In genomic region chr3:194075802-194076460, GRCh38 we compare ENCODE assay signal across 1 cellular context.
TF ChIP-seq lines count a peak whose summit lies in the region.

No MANE protein-coding gene starts in this region.

TF ChIP-seq in HepG2, 621 proteins besides CTCF, POLR2A, EP300 and RAD21 (continued from another document and continues in another):
- TF ChIP-seq ZNF17 (CRISPR knock-in tag; IDR thresholded peaks at IDR 0.05) = no peak
- TF ChIP-seq PAF1 (CRISPR knock-in tag; IDR thresholded peaks at IDR 0.05) = no peak
- TF ChIP-seq HHEX (CRISPR knock-in tag; IDR thresholded peaks at IDR 0.05) = 0 out of 2 replicates have a peak, but pooled peaks have one; percentile 16
- TF ChIP-seq ELF3 (CRISPR knock-in tag; IDR thresholded peaks at IDR 0.05) = peak; percentile 74; the same call in 1 of the 2 replicates
- TF ChIP-seq MED1 (CRISPR knock-in tag; IDR thresholded peaks at IDR 0.05) = peak; percentile 85
- no peak for TF ChIP-seq TRIM24 (CRISPR knock-in tag; IDR thresholded peaks at IDR 0.05)
- TF ChIP-seq, protein P1, sequence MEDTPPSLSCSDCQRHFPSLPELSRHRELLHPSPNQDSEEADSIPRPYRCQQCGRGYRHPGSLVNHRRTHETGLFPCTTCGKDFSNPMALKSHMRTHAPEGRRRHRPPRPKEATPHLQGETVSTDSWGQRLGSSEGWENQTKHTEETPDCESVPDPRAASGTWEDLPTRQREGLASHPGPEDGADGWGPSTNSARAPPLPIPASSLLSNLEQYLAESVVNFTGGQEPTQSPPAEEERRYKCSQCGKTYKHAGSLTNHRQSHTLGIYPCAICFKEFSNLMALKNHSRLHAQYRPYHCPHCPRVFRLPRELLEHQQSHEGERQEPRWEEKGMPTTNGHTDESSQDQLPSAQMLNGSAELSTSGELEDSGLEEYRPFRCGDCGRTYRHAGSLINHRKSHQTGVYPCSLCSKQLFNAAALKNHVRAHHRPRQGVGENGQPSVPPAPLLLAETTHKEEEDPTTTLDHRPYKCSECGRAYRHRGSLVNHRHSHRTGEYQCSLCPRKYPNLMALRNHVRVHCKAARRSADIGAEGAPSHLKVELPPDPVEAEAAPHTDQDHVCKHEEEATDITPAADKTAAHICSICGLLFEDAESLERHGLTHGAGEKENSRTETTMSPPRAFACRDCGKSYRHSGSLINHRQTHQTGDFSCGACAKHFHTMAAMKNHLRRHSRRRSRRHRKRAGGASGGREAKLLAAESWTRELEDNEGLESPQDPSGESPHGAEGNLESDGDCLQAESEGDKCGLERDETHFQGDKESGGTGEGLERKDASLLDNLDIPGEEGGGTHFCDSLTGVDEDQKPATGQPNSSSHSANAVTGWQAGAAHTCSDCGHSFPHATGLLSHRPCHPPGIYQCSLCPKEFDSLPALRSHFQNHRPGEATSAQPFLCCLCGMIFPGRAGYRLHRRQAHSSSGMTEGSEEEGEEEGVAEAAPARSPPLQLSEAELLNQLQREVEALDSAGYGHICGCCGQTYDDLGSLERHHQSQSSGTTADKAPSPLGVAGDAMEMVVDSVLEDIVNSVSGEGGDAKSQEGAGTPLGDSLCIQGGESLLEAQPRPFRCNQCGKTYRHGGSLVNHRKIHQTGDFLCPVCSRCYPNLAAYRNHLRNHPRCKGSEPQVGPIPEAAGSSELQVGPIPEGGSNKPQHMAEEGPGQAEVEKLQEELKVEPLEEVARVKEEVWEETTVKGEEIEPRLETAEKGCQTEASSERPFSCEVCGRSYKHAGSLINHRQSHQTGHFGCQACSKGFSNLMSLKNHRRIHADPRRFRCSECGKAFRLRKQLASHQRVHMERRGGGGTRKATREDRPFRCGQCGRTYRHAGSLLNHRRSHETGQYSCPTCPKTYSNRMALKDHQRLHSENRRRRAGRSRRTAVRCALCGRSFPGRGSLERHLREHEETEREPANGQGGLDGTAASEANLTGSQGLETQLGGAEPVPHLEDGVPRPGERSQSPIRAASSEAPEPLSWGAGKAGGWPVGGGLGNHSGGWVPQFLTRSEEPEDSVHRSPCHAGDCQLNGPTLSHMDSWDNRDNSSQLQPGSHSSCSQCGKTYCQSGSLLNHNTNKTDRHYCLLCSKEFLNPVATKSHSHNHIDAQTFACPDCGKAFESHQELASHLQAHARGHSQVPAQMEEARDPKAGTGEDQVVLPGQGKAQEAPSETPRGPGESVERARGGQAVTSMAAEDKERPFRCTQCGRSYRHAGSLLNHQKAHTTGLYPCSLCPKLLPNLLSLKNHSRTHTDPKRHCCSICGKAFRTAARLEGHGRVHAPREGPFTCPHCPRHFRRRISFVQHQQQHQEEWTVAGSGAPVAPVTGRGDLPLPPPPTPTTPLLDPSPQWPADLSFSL (CRISPR knock-in tag; IDR thresholded peaks at IDR 0.05) = peak; percentile 56; the same call in 1 of the 2 replicates
- TF ChIP-seq TCF7L2 (IDR thresholded peaks at IDR 0.05; ENCODE audit: low read depth, low read length) = no peak
- TF ChIP-seq, protein P2, sequence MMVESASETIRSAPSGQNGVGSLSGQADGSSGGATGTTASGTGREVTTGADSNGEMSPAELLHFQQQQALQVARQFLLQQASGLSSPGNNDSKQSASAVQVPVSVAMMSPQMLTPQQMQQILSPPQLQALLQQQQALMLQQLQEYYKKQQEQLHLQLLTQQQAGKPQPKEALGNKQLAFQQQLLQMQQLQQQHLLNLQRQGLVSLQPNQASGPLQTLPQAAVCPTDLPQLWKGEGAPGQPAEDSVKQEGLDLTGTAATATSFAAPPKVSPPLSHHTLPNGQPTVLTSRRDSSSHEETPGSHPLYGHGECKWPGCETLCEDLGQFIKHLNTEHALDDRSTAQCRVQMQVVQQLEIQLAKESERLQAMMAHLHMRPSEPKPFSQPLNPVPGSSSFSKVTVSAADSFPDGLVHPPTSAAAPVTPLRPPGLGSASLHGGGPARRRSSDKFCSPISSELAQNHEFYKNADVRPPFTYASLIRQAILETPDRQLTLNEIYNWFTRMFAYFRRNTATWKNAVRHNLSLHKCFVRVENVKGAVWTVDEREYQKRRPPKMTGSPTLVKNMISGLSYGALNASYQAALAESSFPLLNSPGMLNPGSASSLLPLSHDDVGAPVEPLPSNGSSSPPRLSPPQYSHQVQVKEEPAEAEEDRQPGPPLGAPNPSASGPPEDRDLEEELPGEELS (CRISPR knock-in tag; IDR thresholded peaks at IDR 0.05) = peak; percentile 81
- 0 out of 2 replicates have a peak, but pooled peaks have one; percentile 31 for TF ChIP-seq ZNF317 (CRISPR knock-in tag; IDR thresholded peaks at IDR 0.05)
- TF ChIP-seq MYC (CRISPR knock-in tag; IDR thresholded peaks at IDR 0.05; ENCODE audit: borderline replicate concordance) = peak; percentile 58; the same call in 1 of the 2 replicates
- peak; percentile 49; the same call in 1 of the 2 replicates for TF ChIP-seq TFDP1 (CRISPR knock-in tag; IDR thresholded peaks at IDR 0.05; ENCODE audit: borderline replicate concordance)
- no peak for TF ChIP-seq ZNF775 (CRISPR knock-in tag; IDR thresholded peaks at IDR 0.05; ENCODE audit: borderline replicate concordance)
- no peak for TF ChIP-seq ZNF274 (CRISPR knock-in tag; IDR thresholded peaks at IDR 0.05)
- TF ChIP-seq, protein P3, sequence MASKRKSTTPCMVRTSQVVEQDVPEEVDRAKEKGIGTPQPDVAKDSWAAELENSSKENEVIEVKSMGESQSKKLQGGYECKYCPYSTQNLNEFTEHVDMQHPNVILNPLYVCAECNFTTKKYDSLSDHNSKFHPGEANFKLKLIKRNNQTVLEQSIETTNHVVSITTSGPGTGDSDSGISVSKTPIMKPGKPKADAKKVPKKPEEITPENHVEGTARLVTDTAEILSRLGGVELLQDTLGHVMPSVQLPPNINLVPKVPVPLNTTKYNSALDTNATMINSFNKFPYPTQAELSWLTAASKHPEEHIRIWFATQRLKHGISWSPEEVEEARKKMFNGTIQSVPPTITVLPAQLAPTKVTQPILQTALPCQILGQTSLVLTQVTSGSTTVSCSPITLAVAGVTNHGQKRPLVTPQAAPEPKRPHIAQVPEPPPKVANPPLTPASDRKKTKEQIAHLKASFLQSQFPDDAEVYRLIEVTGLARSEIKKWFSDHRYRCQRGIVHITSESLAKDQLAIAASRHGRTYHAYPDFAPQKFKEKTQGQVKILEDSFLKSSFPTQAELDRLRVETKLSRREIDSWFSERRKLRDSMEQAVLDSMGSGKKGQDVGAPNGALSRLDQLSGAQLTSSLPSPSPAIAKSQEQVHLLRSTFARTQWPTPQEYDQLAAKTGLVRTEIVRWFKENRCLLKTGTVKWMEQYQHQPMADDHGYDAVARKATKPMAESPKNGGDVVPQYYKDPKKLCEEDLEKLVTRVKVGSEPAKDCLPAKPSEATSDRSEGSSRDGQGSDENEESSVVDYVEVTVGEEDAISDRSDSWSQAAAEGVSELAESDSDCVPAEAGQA (IDR thresholded peaks at IDR 0.05; ENCODE audit: low read depth) = 0 out of 2 replicates have a peak, but pooled peaks have one; percentile 52
- TF ChIP-seq, protein P3 (CRISPR knock-in tag; IDR thresholded peaks at IDR 0.05; ENCODE audit: borderline replicate concordance) = no peak
- TF ChIP-seq AGO2 (optimal IDR thresholded peaks at IDR 0.05; ENCODE audit: low read depth, low read length) = no peak
- TF ChIP-seq ZSCAN12 (CRISPR knock-in tag; IDR thresholded peaks at IDR 0.05) = no peak
- no peak for TF ChIP-seq CEBPG (CRISPR knock-in tag; IDR thresholded peaks at IDR 0.05)
- no peak for TF ChIP-seq ZFAT (CRISPR knock-in tag; conservative IDR thresholded peaks at IDR 0.05)
- TF ChIP-seq SETDB1 (CRISPR knock-in tag; IDR thresholded peaks at IDR 0.05; ENCODE audit: borderline replicate concordance) = no peak
- TF ChIP-seq MAFF (IDR thresholded peaks at IDR 0.05; ENCODE audit: low read depth, low read length) = peak; percentile 55
- TF ChIP-seq, protein P4, sequence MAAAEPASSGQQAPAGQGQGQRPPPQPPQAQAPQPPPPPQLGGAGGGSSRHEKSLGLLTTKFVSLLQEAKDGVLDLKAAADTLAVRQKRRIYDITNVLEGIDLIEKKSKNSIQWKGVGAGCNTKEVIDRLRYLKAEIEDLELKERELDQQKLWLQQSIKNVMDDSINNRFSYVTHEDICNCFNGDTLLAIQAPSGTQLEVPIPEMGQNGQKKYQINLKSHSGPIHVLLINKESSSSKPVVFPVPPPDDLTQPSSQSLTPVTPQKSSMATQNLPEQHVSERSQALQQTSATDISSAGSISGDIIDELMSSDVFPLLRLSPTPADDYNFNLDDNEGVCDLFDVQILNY (CRISPR knock-in tag; conservative IDR thresholded peaks at IDR 0.05) = no peak
- TF ChIP-seq ISL2 (CRISPR knock-in tag; IDR thresholded peaks at IDR 0.05) = peak; percentile 66; the same call in 1 of the 2 replicates
- no peak for TF ChIP-seq DDIT3 (CRISPR knock-in tag; IDR thresholded peaks at IDR 0.05)
- TF ChIP-seq ZBTB7B (CRISPR knock-in tag; IDR thresholded peaks at IDR 0.05) = peak; percentile 86
- TF ChIP-seq SKI (IDR thresholded peaks at IDR 0.05; ENCODE audit: partially characterized antibody) = no peak
- TF ChIP-seq RXRA (CRISPR knock-in tag; IDR thresholded peaks at IDR 0.05) = peak; percentile 86
- TF ChIP-seq NFYC (CRISPR knock-in tag; IDR thresholded peaks at IDR 0.05) = no peak
- TF ChIP-seq ZNF7 (CRISPR knock-in tag; IDR thresholded peaks at IDR 0.05) = no peak
- TF ChIP-seq SYNCRIP (IDR thresholded peaks at IDR 0.05; ENCODE audit: insufficient read depth, low read depth, low read length) = no peak
- peak; percentile 67 for TF ChIP-seq MAX (IDR thresholded peaks at IDR 0.05)
- TF ChIP-seq, protein P5, sequence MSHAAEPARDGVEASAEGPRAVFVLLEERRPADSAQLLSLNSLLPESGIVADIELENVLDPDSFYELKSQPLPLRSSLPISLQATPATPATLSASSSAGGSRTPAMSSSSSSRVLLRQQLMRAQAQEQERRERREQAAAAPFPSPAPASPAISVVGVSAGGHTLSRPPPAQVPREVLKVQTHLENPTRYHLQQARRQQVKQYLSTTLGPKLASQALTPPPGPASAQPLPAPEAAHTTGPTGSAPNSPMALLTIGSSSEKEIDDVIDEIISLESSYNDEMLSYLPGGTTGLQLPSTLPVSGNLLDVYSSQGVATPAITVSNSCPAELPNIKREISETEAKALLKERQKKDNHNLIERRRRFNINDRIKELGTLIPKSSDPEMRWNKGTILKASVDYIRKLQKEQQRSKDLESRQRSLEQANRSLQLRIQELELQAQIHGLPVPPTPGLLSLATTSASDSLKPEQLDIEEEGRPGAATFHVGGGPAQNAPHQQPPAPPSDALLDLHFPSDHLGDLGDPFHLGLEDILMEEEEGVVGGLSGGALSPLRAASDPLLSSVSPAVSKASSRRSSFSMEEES (CRISPR knock-in tag; IDR thresholded peaks at IDR 0.05) = peak; percentile 52; the same call in 1 of the 2 replicates
- TF ChIP-seq, protein P6, sequence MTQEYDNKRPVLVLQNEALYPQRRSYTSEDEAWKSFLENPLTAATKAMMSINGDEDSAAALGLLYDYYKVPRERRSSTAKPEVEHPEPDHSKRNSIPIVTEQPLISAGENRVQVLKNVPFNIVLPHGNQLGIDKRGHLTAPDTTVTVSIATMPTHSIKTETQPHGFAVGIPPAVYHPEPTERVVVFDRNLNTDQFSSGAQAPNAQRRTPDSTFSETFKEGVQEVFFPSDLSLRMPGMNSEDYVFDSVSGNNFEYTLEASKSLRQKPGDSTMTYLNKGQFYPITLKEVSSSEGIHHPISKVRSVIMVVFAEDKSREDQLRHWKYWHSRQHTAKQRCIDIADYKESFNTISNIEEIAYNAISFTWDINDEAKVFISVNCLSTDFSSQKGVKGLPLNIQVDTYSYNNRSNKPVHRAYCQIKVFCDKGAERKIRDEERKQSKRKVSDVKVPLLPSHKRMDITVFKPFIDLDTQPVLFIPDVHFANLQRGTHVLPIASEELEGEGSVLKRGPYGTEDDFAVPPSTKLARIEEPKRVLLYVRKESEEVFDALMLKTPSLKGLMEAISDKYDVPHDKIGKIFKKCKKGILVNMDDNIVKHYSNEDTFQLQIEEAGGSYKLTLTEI (CRISPR knock-in tag; conservative IDR thresholded peaks at IDR 0.05) = no peak
- peak; percentile 69 for TF ChIP-seq PITX1 (CRISPR knock-in tag; IDR thresholded peaks at IDR 0.05)
- TF ChIP-seq MAZ (IDR thresholded peaks at IDR 0.05; ENCODE audit: borderline replicate concordance, low read depth, low read length) = no peak
- peak; percentile 57 for TF ChIP-seq MAZ (CRISPR knock-in tag; IDR thresholded peaks at IDR 0.05; ENCODE audit: low read depth)
- no peak for TF ChIP-seq GPN1 (CRISPR knock-in tag; IDR thresholded peaks at IDR 0.05; ENCODE audit: borderline replicate concordance)
- TF ChIP-seq FOXK1 (CRISPR knock-in tag; IDR thresholded peaks at IDR 0.05; ENCODE audit: borderline replicate concordance, low read depth) = peak; percentile 46; the same call in 1 of the 2 replicates
